In the genomic region with DNA sequence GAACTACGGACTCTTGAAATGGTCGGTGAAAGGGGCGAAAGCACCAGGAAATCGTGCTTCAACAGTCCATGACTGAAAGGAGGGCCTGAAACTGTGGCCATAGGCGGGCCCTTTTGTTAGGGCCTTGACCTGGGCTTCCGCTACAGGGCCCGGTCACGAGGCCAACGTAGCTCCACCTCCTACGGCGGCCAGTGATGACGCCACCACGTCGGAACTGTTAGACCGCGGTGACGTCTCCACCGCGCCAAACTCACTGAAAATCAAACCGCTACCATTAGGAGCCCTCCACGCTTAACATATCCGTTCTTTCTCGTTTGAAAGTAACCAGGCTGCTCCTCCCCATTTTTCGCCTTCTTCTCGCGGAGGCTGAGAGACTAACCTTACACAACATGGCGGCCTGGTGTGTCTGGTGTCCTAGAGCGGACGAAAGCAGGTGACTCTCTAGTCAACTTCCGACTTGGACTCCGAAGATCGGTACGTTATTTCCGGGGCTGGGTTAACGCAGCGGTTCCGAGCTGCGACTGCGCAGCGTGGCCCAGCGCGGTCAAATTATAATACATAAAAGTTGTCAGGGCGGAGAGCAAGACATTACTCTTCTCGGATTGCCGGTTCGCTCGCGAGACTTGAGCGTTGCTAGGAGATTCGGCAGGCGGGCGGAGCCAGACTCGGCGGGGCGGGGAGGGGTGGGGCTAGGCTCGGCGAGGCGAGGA, we compare ENCODE assay signal across 8 cellular contexts. TPM values are rescaled to one million over a fixed set of nuclear protein-coding genes. Genes with fewer than 3 reads are reported as not detected.
DNase-seq lines count a peak whose midpoint lies in the region; ATAC-seq and TF ChIP-seq lines count a peak whose summit lies in the region.

No MANE protein-coding gene starts in this region.

- peaks cover 20% of the 10 kb centered on the region for H3K4me1 ChIP-seq in smooth muscle cell (ENCODE audit: low read depth)

- peak overlapping the region; percentile 97 for H3K9ac ChIP-seq in smooth muscle cell (ENCODE audit: low read depth)

- H3K79me2 ChIP-seq in smooth muscle cell (ENCODE audit: low read depth), result peaks cover 43% of the 10 kb centered on the region

- H2AFZ ChIP-seq in smooth muscle cell (ENCODE audit: low read depth), result peak overlapping the region; percentile 57

- peaks cover 36 to 41% of the 10 kb centered on the region in 2 donors for H3K4me1 Mint-ChIP-seq in immature natural killer cell

- no peak for TF ChIP-seq CTCF in AG09309 (IDR thresholded peaks at IDR 0.05; ENCODE audit: control insufficient read depth, insufficient read depth, low read depth, low read length, missing control alignments)
- TF ChIP-seq CTCF in WI38 (IDR thresholded peaks at IDR 0.05; ENCODE audit: low read depth, low read length), result no peak
- no peak for TF ChIP-seq CTCF in smooth muscle cell (IDR thresholded peaks at IDR 0.05; ENCODE audit: borderline replicate concordance, insufficient read depth, poor library complexity, severe bottlenecking)

- peak overlapping the region; percentile 100 for H3K27ac ChIP-seq in caudate nucleus (ENCODE audit: low read depth, low read length)
- peak overlapping the region; percentile 97 for H3K27ac ChIP-seq in smooth muscle cell (ENCODE audit: low read depth)

- H3K27me3 Mint-ChIP-seq in immature natural killer cell (ENCODE audit: low read depth in 3 of 3), result peaks cover 2 to 5% (median 4%) of the 10 kb centered on the region in 3 donors

- no peak overlapping the region for H3K4me3 Mint-ChIP-seq in immature natural killer cell

- peak overlapping the region; percentile 86 for H3K4me2 ChIP-seq in smooth muscle cell

- no peaks in the 10 kb centered on the region for H3K9me3 ChIP-seq in smooth muscle cell (replicated peaks; ENCODE audit: low read depth)

- H3K27ac Mint-ChIP-seq in immature natural killer cell, result no peak overlapping the region

- WGBS in smooth muscle cell (ENCODE audit: low lambda C conversion rate), result under 1% methylated on average over 55 of the region's 58 CpGs

- H3K4me3 ChIP-seq in AG09309 (ENCODE audit: control insufficient read depth, low read depth, low read length), result peak overlapping the region; percentile 56
- H3K4me3 ChIP-seq in WI38 (ENCODE audit: low read depth, low read length), result peak overlapping the region; percentile 77
- H3K4me3 ChIP-seq in smooth muscle cell, result peak overlapping the region; percentile 74

- no peaks in the 10 kb centered on the region for H3K27me3 ChIP-seq in smooth muscle cell (ENCODE audit: low read depth)

- peak; percentile 73 for ATAC-seq in HG03159 (IDR thresholded peaks at IDR 0.05; ENCODE audit: unreplicated experiment)

- H3F3A ChIP-seq in smooth muscle cell (ENCODE audit: low read depth), result peaks cover 7% of the 10 kb centered on the region

- no peaks in the 10 kb centered on the region for H3K36me3 ChIP-seq in smooth muscle cell (ENCODE audit: low read depth)

- H3K9me3 Mint-ChIP-seq in immature natural killer cell, result no peaks in the 10 kb centered on the region

- DNase-seq in AG09309 (ENCODE audit: low read depth) (peak; percentile 99), NCI-H2227 (lab: John Stamatoyannopoulos, UW; ENCODE audit: unreplicated experiment) (peak; percentile 99), caudate nucleus (lab: John Stamatoyannopoulos, UW) (peak; percentile 93 to 100 (median 99)), immature natural killer cell (peak; percentile 98 to 99 (median 98)), smooth muscle cell (lab: John Stamatoyannopoulos, UW; ENCODE audit: unreplicated experiment) (peak; percentile 96)

- in situ Hi-C loops in GM18951 (cut with MboI; ENCODE audit: low sequenced_read_pairs, unreplicated experiment), result loop anchor here (10.0 to 25.0 kb wide), 2 partner anchors 225 to 737 kb away; no protein-coding TSS in a partner anchor

- TF ChIP-seq POLR2A in GM18951 (IDR thresholded peaks at IDR 0.05; ENCODE audit: extremely low read depth, insufficient read depth, insufficient read length), result peak; percentile 93

- peaks cover 0 to 3% (median 0%) of the 10 kb centered on the region in 3 donors for H3K36me3 Mint-ChIP-seq in immature natural killer cell

- H4K20me1 ChIP-seq in smooth muscle cell (ENCODE audit: low read depth), result peaks cover 10% of the 10 kb centered on the region

RNA-seq across cellular contexts. Expression of a gene that starts 0.4 kb away (rescaled TPM):
- polyA plus RNA-seq in immature natural killer cell (100 to 1,000 TPM; 131 to 160 (median 135) TPM), smooth muscle cell (51.1 and 54.6 TPM in 2 replicates)
- total RNA-seq in smooth muscle cell, result 46.8 and 548 TPM in 2 replicates

RNA-seq across cellular contexts. Expression of a gene that starts 23.9 kb away (rescaled TPM):
- 10 to 100 TPM; 42.5 to 52.1 (median 44.4) TPM for polyA plus RNA-seq in immature natural killer cell
- total RNA-seq in smooth muscle cell, result 20.6 and 29.1 TPM in 2 replicates
- polyA plus RNA-seq in smooth muscle cell, result 57.2 and 58.0 TPM in 2 replicates

Comparison
In these comparisons a context has a peak if more than half of its experiments do, and no peak if none do; other contexts are left out.
1. Peak in every context shown above with its lines: DNase-seq, ATAC-seq, H3K4me3 ChIP-seq and H3K27ac ChIP-seq.